10 cellular contexts compared by ENCODE assay signal in genomic region chr1:94866178-94866822, GRCh38. TPM values are rescaled to one million over a fixed set of nuclear protein-coding genes. Genes with fewer than 3 reads are reported as not detected.
DNase-seq lines count a peak whose midpoint lies in the region; ATAC-seq and TF ChIP-seq lines count a peak whose summit lies in the region.
"Had no signal": no experiment of that assay in that cellular context is flagged by ENCODE, and none has a peak within 500 bp of the region (broad histone marks: within the 10 kb centered on the region; RNA-seq: fewer than 3 reads in every experiment).

No MANE protein-coding gene starts in this region.

- TF ChIP-seq POLR2A in erythroblast (IDR thresholded peaks at IDR 0.05; ENCODE audit: low read length): no peak

- H3K4me2 ChIP-seq in osteoblast (ENCODE audit: insufficient read depth, low read length): peak overlapping the region; percentile 83

- H3K4me3 ChIP-seq in endodermal cell (ENCODE audit: low read length) (no peak overlapping the region), osteoblast (ENCODE audit: insufficient read depth, low read length) (peak overlapping the region; percentile 2)

- no peak for ATAC-seq in GM19351 (IDR thresholded peaks at IDR 0.05; ENCODE audit: unreplicated experiment)
- no peak for ATAC-seq in left lobe of liver

- DNase-seq in A172 (ENCODE audit: low spot score) (peak; percentile 10), M059J (ENCODE audit: low read depth) (peak; percentile 81), endodermal cell (peak; percentile 36), osteoblast (ENCODE audit: insufficient read length, low spot score, missing footprints) (no peak), NCI-H524 treated with DMSO at 0.1 percent for 48 hours (lab: John Stamatoyannopoulos, UW) (no peak), erythroblast (lab: John Stamatoyannopoulos, UW) (no peak), left lobe of liver (ENCODE audit: low spot score) (no peak)
- DNase-seq: NCI-H774 had no signal

- H3K36me3 ChIP-seq in endodermal cell (ENCODE audit: control insufficient read depth, insufficient read depth, low read length) (no peaks in the 10 kb centered on the region), osteoblast (ENCODE audit: insufficient read depth, low read length) (no peaks in the 10 kb centered on the region)

- H3K27ac ChIP-seq in endodermal cell (ENCODE audit: low read depth, low read length): peak overlapping the region; percentile 82
- H3K27ac ChIP-seq in osteoblast (ENCODE audit: low read depth, low read length): peak overlapping the region; percentile 97

- H3K4me1 ChIP-seq in endodermal cell (ENCODE audit: control insufficient read depth, insufficient read depth, low read length) (peaks cover 4% of the 10 kb centered on the region), osteoblast (ENCODE audit: insufficient read depth, low read length) (peaks cover 53% of the 10 kb centered on the region)

- H3K27ac Mint-ChIP-seq in endodermal cell: peak overlapping the region; percentile 40

- no peaks in the 10 kb centered on the region for H4K20me1 ChIP-seq in osteoblast (ENCODE audit: insufficient read depth, low read length)

- H3K4me3 Mint-ChIP-seq in endodermal cell: no peak overlapping the region
- H3K4me3 Mint-ChIP-seq: central memory CD8-positive, alpha-beta T cell had no signal

- WGBS in endodermal cell (ENCODE audit: insufficient coverage in 1 of 2, insufficient read length in 1 of 2), 2 experiments: 90 to 93% methylated on average over 4 of the region's 4 CpGs

- peak overlapping the region; percentile 45 for H2AFZ ChIP-seq in osteoblast (ENCODE audit: low read length)

- H3K27me3 ChIP-seq in endodermal cell (ENCODE audit: control insufficient read depth, insufficient read depth, low read length, poor library complexity, severe bottlenecking) (no peaks in the 10 kb centered on the region), osteoblast (ENCODE audit: insufficient read depth, low read length) (no peaks in the 10 kb centered on the region)

- no peaks in the 10 kb centered on the region for H3K36me3 Mint-ChIP-seq in endodermal cell (ENCODE audit: low read depth)

- no peaks in the 10 kb centered on the region for H3K9me3 Mint-ChIP-seq in endodermal cell
- H3K9me3 Mint-ChIP-seq: central memory CD8-positive, alpha-beta T cell had no signal

- TF ChIP-seq CTCF in endodermal cell (conservative IDR thresholded peaks at IDR 0.05): no peak
- no peak for TF ChIP-seq CTCF in osteoblast (IDR thresholded peaks at IDR 0.05; ENCODE audit: extremely low read depth, low read depth, low read length)

- no peaks in the 10 kb centered on the region for H3K27me3 Mint-ChIP-seq in endodermal cell (ENCODE audit: insufficient read depth)
- H3K27me3 Mint-ChIP-seq: central memory CD8-positive, alpha-beta T cell had no signal

- peaks cover 27% of the 10 kb centered on the region for H3K4me1 Mint-ChIP-seq in endodermal cell
- H3K4me1 Mint-ChIP-seq: central memory CD8-positive, alpha-beta T cell had no signal

- H3K9me3 ChIP-seq in endodermal cell (ENCODE audit: control insufficient read depth, low read length) (no peaks in the 10 kb centered on the region), osteoblast (ENCODE audit: low read depth, low read length) (no peaks in the 10 kb centered on the region)

- H3K9ac ChIP-seq in endodermal cell (ENCODE audit: extremely low read depth, low read length, poor library complexity, severe bottlenecking): no peak overlapping the region

- H3K79me2 ChIP-seq in osteoblast (ENCODE audit: insufficient read depth, low read length): no peaks in the 10 kb centered on the region

RNA-seq across cellular contexts. Expression of gene SLC44A3, which starts 46.1 kb away (rescaled TPM):
- total RNA-seq in A172 (2014; rRNA removed; shearing (Covaris generic)): 0.10 TPM in 1 of 2 replicates, not detected in the other
- 1.4 and 2.8 TPM in 2 replicates for total RNA-seq in M059J (2014; rRNA removed; shearing (Covaris generic))
- total RNA-seq in endodermal cell: 1 to 10 TPM; 5.5 to 6.3 TPM
- 2.5 TPM for polyA plus RNA-seq in endodermal cell (2013, experiment 1 of 2)
- polyA plus RNA-seq in endodermal cell (2013, experiment 2 of 2): 2.8 TPM
- total RNA-seq in osteoblast: 2.9 and 7.1 TPM in 2 replicates
- 3.1 TPM for total RNA-seq in left lobe of liver

Comparison
In these comparisons a context has a peak if more than half of its experiments do, and no peak if none do; other contexts are left out.
1. DNase-seq: peak in A172 (single experiment), M059J (single experiment) and endodermal cell (single experiment); none in osteoblast (single experiment), NCI-H524 treated with DMSO at 0.1 percent for 48 hours (single experiment), erythroblast (0 of 2) and left lobe of liver (single experiment).